20 cellular contexts compared by ENCODE assay signal in the genomic region with DNA sequence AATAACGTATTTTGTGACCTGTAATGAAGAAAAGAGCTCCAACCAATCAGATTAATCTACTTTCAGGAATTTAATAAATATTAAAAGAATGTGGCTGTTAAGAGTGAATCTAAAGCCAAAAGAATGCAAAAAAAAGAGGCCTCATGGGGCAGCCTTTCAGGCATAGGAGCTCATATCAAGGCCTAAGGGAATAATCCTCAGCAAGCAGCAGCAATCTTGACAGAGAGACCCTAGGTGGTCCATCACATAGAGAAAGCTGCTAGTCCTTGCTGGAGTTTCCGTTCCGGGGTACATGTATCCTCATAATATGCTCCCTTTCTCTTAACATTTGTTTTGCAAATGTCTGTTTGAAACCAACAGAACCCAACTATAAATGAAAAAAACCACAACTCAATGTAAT.
"Had no signal": no experiment of that assay in that cellular context is flagged by ENCODE, and none has a peak within 500 bp of the region (broad histone marks: within the 10 kb centered on the region; RNA-seq: fewer than 3 reads in every experiment).

No MANE protein-coding gene starts in this region.

- H3K4me1 ChIP-seq: foreskin keratinocyte, parathyroid adenoma, prostate gland, right lobe of liver, spleen had no signal

- H3K27me3 ChIP-seq: foreskin keratinocyte, right lobe of liver, spleen, stomach had no signal

- H3K27me3 Mint-ChIP-seq: type B pancreatic cell had no signal

- DNase-seq: effector CD4-positive, alpha-beta T cell; endodermal cell; erythroblast; foreskin keratinocyte; mammary epithelial cell; midbrain; naive B cell; right lobe of liver; spleen; stimulated activated CD4-positive, alpha-beta T cell treated with anti-CD3 and anti-CD28 coated beads, Interleukin-2, amount 100 ng/mL, for 24 hours; stimulated activated CD4-positive, alpha-beta T cell treated with anti-CD3 and anti-CD28 coated beads, Interleukin-4, amount 100 ng/mL, for 4 hours; stimulated activated naive CD4-positive, alpha-beta T cell; stomach; substantia nigra had no signal

- H3K4me3 ChIP-seq: coronary artery, prostate gland, right lobe of liver, spleen, stomach, thoracic aorta had no signal

- H3K36me3 Mint-ChIP-seq: naive B cell had no signal

- H3K4me3 Mint-ChIP-seq: endodermal cell, naive B cell, nephron, type B pancreatic cell had no signal

- H3K4me1 Mint-ChIP-seq: naive B cell had no signal

- ATAC-seq: foreskin keratinocyte had no signal

- H3K9me3 ChIP-seq: prostate gland, right lobe of liver, spleen, stomach, thoracic aorta had no signal

- H3K9me3 Mint-ChIP-seq: endodermal cell, nephron had no signal

- H3K27ac Mint-ChIP-seq: endodermal cell, type B pancreatic cell had no signal

- H3K36me3 ChIP-seq: prostate gland, right lobe of liver, spleen, stomach, thoracic aorta had no signal

- H3K27ac ChIP-seq: coronary artery, foreskin keratinocyte, parathyroid adenoma, prostate gland, right lobe of liver, spleen, stomach, thoracic aorta had no signal
